ENCODE assay signal across 29 cellular contexts in the genomic region with DNA sequence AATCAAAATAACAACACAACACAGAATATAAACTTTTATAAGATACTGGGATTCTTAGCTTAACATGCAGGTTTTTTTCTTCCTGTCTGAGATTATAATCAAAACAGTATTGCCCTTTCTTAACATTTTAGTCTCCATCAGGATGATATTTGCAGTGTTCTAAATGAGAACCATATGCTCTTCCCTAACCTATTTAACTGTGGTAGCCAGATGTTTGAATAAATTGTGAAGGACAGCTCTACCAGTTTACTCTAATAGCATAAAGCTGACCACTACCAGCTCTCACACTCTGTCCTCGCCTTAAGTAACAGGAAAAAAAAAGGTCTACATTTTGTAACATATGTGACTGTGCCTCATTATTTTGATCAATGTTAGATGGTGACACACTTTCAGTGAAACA.
"Had no signal": no experiment of that assay in that cellular context is flagged by ENCODE, and none has a peak within 500 bp of the region (broad histone marks: within the 10 kb centered on the region; RNA-seq: fewer than 3 reads in every experiment).

No MANE protein-coding gene starts in this region.

- H3K27ac Mint-ChIP-seq: activated B cell treated with CpG ODN at 0.5 μM for 24 hours; activated CD4-positive, alpha-beta memory T cell treated with anti-CD3 and anti-CD28 coated beads for 36 hours; activated CD8-positive, alpha-beta memory T cell treated with anti-CD3 and anti-CD28 coated beads, Interleukin-2, amount 10 ng/mL, durations not matched to agents 7 days and 5 days; activated naive CD4-positive, alpha-beta T cell treated with anti-CD3 and anti-CD28 coated beads, Interleukin-2, amount 10 ng/mL, durations not matched to agents 7 days and 5 days; activated naive CD8-positive, alpha-beta T cell; activated naive CD8-positive, alpha-beta T cell treated with anti-CD3 and anti-CD28 coated beads, Interleukin-2, amount 50 U/mL, for 24 hours; brain had no signal

- H3K27me3 Mint-ChIP-seq: activated B cell treated with CpG ODN at 0.5 μM for 24 hours; activated CD4-positive, alpha-beta memory T cell treated with anti-CD3 and anti-CD28 coated beads for 36 hours; activated CD8-positive, alpha-beta memory T cell treated with anti-CD3 and anti-CD28 coated beads, Interleukin-2, amount 10 ng/mL, durations not matched to agents 7 days and 5 days; activated naive CD4-positive, alpha-beta T cell treated with anti-CD3 and anti-CD28 coated beads, Interleukin-2, amount 10 ng/mL, durations not matched to agents 7 days and 5 days; activated naive CD8-positive, alpha-beta T cell; activated naive CD8-positive, alpha-beta T cell treated with anti-CD3 and anti-CD28 coated beads, Interleukin-2, amount 50 U/mL, for 24 hours; brain had no signal

- H3K4me1 Mint-ChIP-seq: activated B cell treated with CpG ODN at 0.5 μM for 24 hours; activated CD8-positive, alpha-beta memory T cell treated with anti-CD3 and anti-CD28 coated beads, Interleukin-2, amount 10 ng/mL, durations not matched to agents 7 days and 5 days; activated naive CD4-positive, alpha-beta T cell treated with anti-CD3 and anti-CD28 coated beads, Interleukin-2, amount 10 ng/mL, durations not matched to agents 7 days and 5 days; activated naive CD8-positive, alpha-beta T cell treated with anti-CD3 and anti-CD28 coated beads, Interleukin-2, amount 50 U/mL, for 24 hours had no signal

- H3K4me3 Mint-ChIP-seq: activated B cell treated with CpG ODN at 0.5 μM for 24 hours; activated CD4-positive, alpha-beta memory T cell treated with anti-CD3 and anti-CD28 coated beads for 36 hours; activated CD8-positive, alpha-beta memory T cell treated with anti-CD3 and anti-CD28 coated beads, Interleukin-2, amount 10 ng/mL, durations not matched to agents 7 days and 5 days; activated naive CD4-positive, alpha-beta T cell treated with anti-CD3 and anti-CD28 coated beads, Interleukin-2, amount 10 ng/mL, durations not matched to agents 7 days and 5 days; activated naive CD8-positive, alpha-beta T cell; activated naive CD8-positive, alpha-beta T cell treated with anti-CD3 and anti-CD28 coated beads, Interleukin-2, amount 50 U/mL, for 24 hours had no signal

- H3K36me3 Mint-ChIP-seq: activated CD4-positive, alpha-beta memory T cell treated with anti-CD3 and anti-CD28 coated beads for 36 hours; activated CD8-positive, alpha-beta memory T cell treated with anti-CD3 and anti-CD28 coated beads, Interleukin-2, amount 10 ng/mL, durations not matched to agents 7 days and 5 days; activated naive CD4-positive, alpha-beta T cell treated with anti-CD3 and anti-CD28 coated beads, Interleukin-2, amount 10 ng/mL, durations not matched to agents 7 days and 5 days; activated naive CD8-positive, alpha-beta T cell; brain had no signal

- FAIRE-seq: bronchial epithelial cell, RCC 7860 had no signal

- DNase-seq: activated B cell treated with CpG ODN at 0.5 μM for 24 hours; activated CD4-positive, alpha-beta memory T cell treated with anti-CD3 and anti-CD28 coated beads for 36 hours; activated CD4-positive, alpha-beta T cell treated with anti-CD3 and anti-CD28 coated beads for 4 hours; activated CD4-positive, alpha-beta T cell treated with anti-CD3 and anti-CD28 coated beads, Interleukin-2, amount 50 U/mL, for 1 hour; activated CD4-positive, CD25-positive, alpha-beta regulatory T cell treated with anti-CD3 and anti-CD28 coated beads, Interleukin-2, amount 50 U/mL, for 72 hours; activated CD8-positive, alpha-beta memory T cell treated with anti-CD3 and anti-CD28 coated beads for 24 hours; activated CD8-positive, alpha-beta memory T cell treated with anti-CD3 and anti-CD28 coated beads, Interleukin-2, amount 10 ng/mL, durations not matched to agents 7 days and 5 days; activated CD8-positive, alpha-beta memory T cell treated with anti-CD3 and anti-CD28 coated beads, Interleukin-2, amount 50 U/mL, for 48 hours; activated effector memory CD4-positive, alpha-beta T cell treated with Interleukin-2 at 50 U/mL for 16 hours; activated naive CD4-positive, alpha-beta T cell treated with anti-CD3 and anti-CD28 coated beads, Interleukin-2, amount 10 ng/mL, durations not matched to agents 7 days and 5 days; activated naive CD8-positive, alpha-beta T cell treated with anti-CD3 and anti-CD28 coated beads, Interleukin-2, amount 50 U/mL, for 24 hours; activated T-cell treated with anti-CD3 and anti-CD28 coated beads, Interleukin-2, amount 50 U/mL, for 48 hours; anterior cingulate cortex; caudate nucleus; MM.1S; MV-4-11; NCI-H1417 treated with DMSO at 0.1 percent for 48 hours; NCI-H187 treated with DMSO at 0.1 percent for 48 hours; NCI-H510A; PC-9; Right ventricle myocardium superior; SW 1271; T-helper 1 cell; T-helper 2 cell; T-helper 9 cell had no signal
